ENCODE assay signal across 8 cellular contexts in the genomic region with DNA sequence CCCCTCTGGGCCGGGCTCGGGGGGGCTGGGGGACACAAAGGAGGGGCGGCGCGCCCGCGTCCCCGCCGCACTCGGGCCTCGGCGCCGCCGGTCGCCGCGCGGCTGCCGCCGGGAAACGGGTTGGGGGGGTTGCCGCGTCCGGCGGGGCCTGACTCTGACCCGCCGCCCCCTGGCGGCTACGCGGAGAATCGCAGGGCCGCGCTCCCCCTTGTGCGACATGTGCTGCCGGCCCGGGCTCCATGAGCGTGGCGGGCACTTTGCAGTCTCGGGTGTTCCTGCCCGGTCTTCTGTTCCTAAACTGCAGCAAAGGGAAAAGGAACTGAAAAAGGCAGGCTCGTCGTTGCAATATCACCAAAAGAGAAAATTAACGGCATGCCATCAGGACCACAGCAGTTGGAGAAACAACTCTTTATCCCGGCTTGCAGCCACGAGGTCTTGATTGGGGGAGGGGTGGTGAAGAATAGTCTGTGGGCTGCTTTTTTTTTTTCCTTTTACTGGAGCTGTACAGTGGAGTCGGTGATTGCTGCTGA. TPM values are rescaled to one million over a fixed set of nuclear protein-coding genes. Genes with fewer than 3 reads are reported as not detected.
A peak's percentile ranks its signal among the peaks of the same experiment; 100 is the strongest.
DNase-seq lines count a peak whose midpoint lies in the region; ATAC-seq and TF ChIP-seq lines count a peak whose summit lies in the region.

No MANE protein-coding gene starts in this region.

- H3K27me3 ChIP-seq in BLaER1, result no peaks in the 10 kb centered on the region

- ATAC-seq in GM19328 (IDR thresholded peaks at IDR 0.05; ENCODE audit: unreplicated experiment), result peak; percentile 43
- peak; percentile 48 for ATAC-seq in HG03460 (IDR thresholded peaks at IDR 0.05; ENCODE audit: unreplicated experiment)

- intact Hi-C loops in lower leg skin (cut with DNase I; ENCODE audit: low total_unique reads), result no loop called here

- DNase-seq in NCI-H526 (lab: John Stamatoyannopoulos, UW) (peak; percentile 83 to 97), dermis blood vessel endothelial cell (peak; percentile 93), lower leg skin (ENCODE audit: low spot score in 2 of 2) (peak; percentile 90 to 98)
- peak; percentile 90 to 91 for DNase-seq in activated CD4-positive, alpha-beta T cell treated with anti-CD3 and anti-CD28 coated beads, Interleukin-2, amount 50 U/mL, for 4 hours
- DNase-seq in stimulated activated CD4-positive, alpha-beta T cell treated with anti-CD3 and anti-CD28 coated beads, Interleukin-4, amount 100 ng/mL, for 24 hours, result peak; percentile 94

- peak overlapping the region; percentile 100 for H3K9ac ChIP-seq in BLaER1

- H4K20me1 ChIP-seq in BLaER1, result peaks cover 51% of the 10 kb centered on the region

- TF ChIP-seq CTCF in lower leg skin (IDR thresholded peaks at IDR 0.05), result peak in 2 of 3 donors; percentile 33 to 59

- H3K27ac ChIP-seq in BLaER1, result peak overlapping the region; percentile 100

- H3K4me3 ChIP-seq in BLaER1, result peak overlapping the region; percentile 97
- H3K4me3 ChIP-seq in lower leg skin (ENCODE audit: low read depth, poor library complexity, severe bottlenecking), result peak overlapping the region; percentile 93

- H3K4me1 ChIP-seq in BLaER1, result peaks cover 35% of the 10 kb centered on the region

- H3K4me2 ChIP-seq in BLaER1, result peak overlapping the region; percentile 85

- no peaks in the 10 kb centered on the region for H3K9me3 ChIP-seq in BLaER1

- no peak for TF ChIP-seq POLR2A in lower leg skin (IDR thresholded peaks at IDR 0.05)

- peaks cover 48% of the 10 kb centered on the region for H3K36me3 ChIP-seq in BLaER1

- WGBS in lower leg skin, 2 donors, result 0 to 1% methylated on average over 18 to 21 of the region's 46 CpGs

RNA-seq across cellular contexts. Expression of a gene that starts 1.5 kb away (rescaled TPM):
- total RNA-seq in dermis blood vessel endothelial cell (5.4 and 13.1 TPM in 2 replicates), lower leg skin (1 to 10 TPM in 3 of 4 donors, under 1 TPM in 1; 0.78 to 2.7 (median 1.3) TPM)

RNA-seq across cellular contexts. Expression of a gene that starts 49.5 kb away (rescaled TPM):
- total RNA-seq in dermis blood vessel endothelial cell, result 0.23 and 0.34 TPM in 2 replicates
- total RNA-seq in lower leg skin, result 1 to 10 TPM in 2 of 4 donors, under 1 TPM in 2; 0.46 to 1.3 (median 0.82) TPM

Comparison
In these comparisons a context has a peak if more than half of its experiments do, and no peak if none do; other contexts are left out.
1. Peak in every context shown above with its lines: DNase-seq, ATAC-seq, H3K4me3 ChIP-seq and H3K27ac ChIP-seq.